1 cellular context compared by ENCODE assay signal in the genomic region with DNA sequence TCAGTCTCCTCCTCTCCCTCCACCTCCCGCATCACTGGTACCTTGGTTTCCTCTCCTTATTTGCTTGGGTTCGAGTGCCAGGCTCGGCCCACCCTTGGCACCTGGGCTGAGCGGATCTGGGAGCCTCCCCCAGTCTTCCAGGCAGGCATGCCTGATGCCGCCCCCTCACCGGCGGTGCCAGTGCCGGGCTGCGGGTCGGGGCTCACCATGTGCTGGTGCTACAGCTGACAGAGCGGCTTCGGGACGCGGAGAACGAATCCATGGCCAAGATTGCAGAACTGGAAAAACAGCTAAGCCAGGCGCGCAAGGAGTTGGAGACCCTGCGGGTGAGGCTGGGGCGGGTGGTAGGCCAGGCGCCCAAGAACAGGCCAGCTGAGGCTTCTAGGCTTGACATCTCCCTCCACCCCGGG.
TF ChIP-seq lines count a peak whose summit lies in the region.

No MANE protein-coding gene starts in this region.

TF ChIP-seq in SK-N-SH treated with all-trans-retinoic acid at 6 μM for 48 hours, 23 proteins besides CTCF, POLR2A, EP300 and RAD21 (continued from another document):
- TF ChIP-seq, protein P1, sequence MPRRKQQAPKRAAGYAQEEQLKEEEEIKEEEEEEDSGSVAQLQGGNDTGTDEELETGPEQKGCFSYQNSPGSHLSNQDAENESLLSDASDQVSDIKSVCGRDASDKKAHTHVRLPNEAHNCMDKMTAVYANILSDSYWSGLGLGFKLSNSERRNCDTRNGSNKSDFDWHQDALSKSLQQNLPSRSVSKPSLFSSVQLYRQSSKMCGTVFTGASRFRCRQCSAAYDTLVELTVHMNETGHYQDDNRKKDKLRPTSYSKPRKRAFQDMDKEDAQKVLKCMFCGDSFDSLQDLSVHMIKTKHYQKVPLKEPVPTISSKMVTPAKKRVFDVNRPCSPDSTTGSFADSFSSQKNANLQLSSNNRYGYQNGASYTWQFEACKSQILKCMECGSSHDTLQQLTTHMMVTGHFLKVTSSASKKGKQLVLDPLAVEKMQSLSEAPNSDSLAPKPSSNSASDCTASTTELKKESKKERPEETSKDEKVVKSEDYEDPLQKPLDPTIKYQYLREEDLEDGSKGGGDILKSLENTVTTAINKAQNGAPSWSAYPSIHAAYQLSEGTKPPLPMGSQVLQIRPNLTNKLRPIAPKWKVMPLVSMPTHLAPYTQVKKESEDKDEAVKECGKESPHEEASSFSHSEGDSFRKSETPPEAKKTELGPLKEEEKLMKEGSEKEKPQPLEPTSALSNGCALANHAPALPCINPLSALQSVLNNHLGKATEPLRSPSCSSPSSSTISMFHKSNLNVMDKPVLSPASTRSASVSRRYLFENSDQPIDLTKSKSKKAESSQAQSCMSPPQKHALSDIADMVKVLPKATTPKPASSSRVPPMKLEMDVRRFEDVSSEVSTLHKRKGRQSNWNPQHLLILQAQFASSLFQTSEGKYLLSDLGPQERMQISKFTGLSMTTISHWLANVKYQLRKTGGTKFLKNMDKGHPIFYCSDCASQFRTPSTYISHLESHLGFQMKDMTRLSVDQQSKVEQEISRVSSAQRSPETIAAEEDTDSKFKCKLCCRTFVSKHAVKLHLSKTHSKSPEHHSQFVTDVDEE (CRISPR knock-in tag; IDR thresholded peaks at IDR 0.05) = no peak
- no peak for TF ChIP-seq ZC3H10 (CRISPR knock-in tag; IDR thresholded peaks at IDR 0.05)
